ENCODE assay signal across 22 cellular contexts in the genomic region with DNA sequence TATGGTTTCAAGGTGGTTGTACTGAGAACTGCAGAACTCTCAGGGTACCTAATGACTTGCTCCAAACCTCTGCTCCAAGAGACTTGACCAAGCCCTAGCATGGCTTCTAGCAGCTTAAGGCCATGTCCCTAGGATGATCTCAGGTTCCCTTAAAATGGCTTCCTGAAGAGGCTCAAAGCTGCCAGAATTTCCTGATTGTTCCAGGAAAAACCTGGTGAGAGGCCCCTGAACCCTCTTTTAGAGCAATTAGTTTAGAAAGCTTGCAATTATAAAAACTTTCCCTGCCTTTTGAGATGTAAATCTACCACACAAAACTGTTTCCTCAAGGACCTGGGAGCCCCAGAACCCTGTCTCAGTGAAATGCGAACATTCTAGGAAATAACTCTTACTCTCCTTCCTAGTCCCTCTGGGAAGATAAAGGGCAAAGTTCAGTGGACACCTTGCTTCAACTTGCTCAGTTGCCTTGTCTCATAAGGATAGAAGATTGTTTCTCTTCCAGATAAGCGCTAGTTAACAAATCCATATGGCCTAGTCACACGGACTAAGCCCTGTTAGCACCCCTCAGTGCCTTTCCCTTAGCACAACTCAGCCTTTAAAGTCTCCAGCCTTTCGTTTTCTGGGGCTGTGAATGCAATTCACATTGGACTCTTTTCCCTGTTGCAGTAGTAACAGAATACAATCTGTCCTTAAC. TPM values are rescaled to one million over a fixed set of nuclear protein-coding genes. Genes with fewer than 3 reads are reported as not detected.
DNase-seq lines count a peak whose midpoint lies in the region; ATAC-seq and TF ChIP-seq lines count a peak whose summit lies in the region.
"Had no signal": no experiment of that assay in that cellular context is flagged by ENCODE, and none has a peak within 500 bp of the region (broad histone marks: within the 10 kb centered on the region; RNA-seq: fewer than 3 reads in every experiment).

No MANE protein-coding gene starts in this region.

- H3K9me3 Mint-ChIP-seq in CD4-positive, CD25-positive, alpha-beta regulatory T cell = no peaks in the 10 kb centered on the region
- H3K9me3 Mint-ChIP-seq: activated CD4-positive, alpha-beta memory T cell treated with anti-CD3 and anti-CD28 coated beads for 36 hours had no signal

- H3K27me3 Mint-ChIP-seq in CD4-positive, CD25-positive, alpha-beta regulatory T cell = no peaks in the 10 kb centered on the region
- H3K27me3 Mint-ChIP-seq in T-helper 17 cell = no peaks in the 10 kb centered on the region
- H3K27me3 Mint-ChIP-seq: activated CD4-positive, alpha-beta memory T cell treated with anti-CD3 and anti-CD28 coated beads for 36 hours had no signal

- H3K9me3 ChIP-seq in CD4-positive, CD25-positive, alpha-beta regulatory T cell (ENCODE audit: control insufficient read depth in 2 of 2, low read length in 2 of 2) = no peaks in the 10 kb centered on the region
- H3K9me3 ChIP-seq in HUES48 (ENCODE audit: control insufficient read depth, insufficient read depth, low read length) (no peaks in the 10 kb centered on the region), mucosa of descending colon (no peaks in the 10 kb centered on the region), lower lobe of right lung (no peaks in the 10 kb centered on the region), T-helper 17 cell (ENCODE audit: control insufficient read depth, low read length, poor library complexity, severe bottlenecking) (no peaks in the 10 kb centered on the region)
- H3K9me3 ChIP-seq: heart right ventricle, testis had no signal

- no peak for DNase-seq in CD4-positive, CD25-positive, alpha-beta regulatory T cell
- peak; percentile 39 for DNase-seq in dermis blood vessel endothelial cell
- no peak for DNase-seq in mucosa of descending colon
- DNase-seq in pons (ENCODE audit: low spot score) = no peak
- DNase-seq in lower lobe of right lung = no peak
- DNase-seq in T-helper 17 cell = no peak
- DNase-seq: activated CD4-positive, alpha-beta memory T cell treated with anti-CD3 and anti-CD28 coated beads for 36 hours; activated T-cell treated with anti-CD3 and anti-CD28 coated beads for 4 hours; anterior cingulate cortex; cerebellar nuclear complex; DMS79; heart right ventricle; kidney; mesenchymal stem cell; NCI-H1105 treated with DMSO at 0.1 percent for 48 hours; NCI-H524; retina; SIG-M5; testis had no signal

- H3K27ac ChIP-seq in CD4-positive, CD25-positive, alpha-beta regulatory T cell (ENCODE audit: insufficient read depth, low read length, poor library complexity, severe bottlenecking) = no peak overlapping the region
- H3K27ac ChIP-seq in HUES48 (ENCODE audit: low read depth, low read length) (peak overlapping the region; percentile 79), lower lobe of right lung (no peak overlapping the region)
- H3K27ac ChIP-seq: VCaP had no signal

- peak overlapping the region; percentile 2 for H3K4me3 ChIP-seq in CD4-positive, CD25-positive, alpha-beta regulatory T cell (ENCODE audit: low read depth, low read length)
- peak overlapping the region; percentile 44 for H3K4me3 ChIP-seq in HUES48 (ENCODE audit: low read depth, low read length)
- no peak overlapping the region for H3K4me3 ChIP-seq in mucosa of descending colon
- no peak overlapping the region for H3K4me3 ChIP-seq in lower lobe of right lung

- no peaks in the 10 kb centered on the region for H3K36me3 ChIP-seq in CD4-positive, CD25-positive, alpha-beta regulatory T cell (ENCODE audit: control insufficient read depth, insufficient read depth, low read length)
- H3K36me3 ChIP-seq in HUES48 (ENCODE audit: control insufficient read depth, insufficient read depth, low read length) (peaks cover 5% of the 10 kb centered on the region; the same call in 1 of the 2 replicates), mucosa of descending colon (ENCODE audit: low read depth) (no peaks in the 10 kb centered on the region), lower lobe of right lung (no peaks in the 10 kb centered on the region)

- TF ChIP-seq CTCF in mucosa of descending colon (IDR thresholded peaks at IDR 0.05) (no peak), lower lobe of right lung (IDR thresholded peaks at IDR 0.05) (no peak)

- no peak for ATAC-seq in CD4-positive, CD25-positive, alpha-beta regulatory T cell (ENCODE audit: low read depth in 2 of 2)
- ATAC-seq in mucosa of descending colon (peak; percentile 8), HG03442 (IDR thresholded peaks at IDR 0.05; ENCODE audit: unreplicated experiment) (no peak), lower lobe of right lung (no peak), T-helper 17 cell (no peak)
- ATAC-seq: heart right ventricle had no signal

- H3K27ac Mint-ChIP-seq in CD4-positive, CD25-positive, alpha-beta regulatory T cell = peak overlapping the region in 2 of 3 donors; percentile 2 to 4
- no peak overlapping the region for H3K27ac Mint-ChIP-seq in T-helper 17 cell
- H3K27ac Mint-ChIP-seq: activated CD4-positive, alpha-beta memory T cell treated with anti-CD3 and anti-CD28 coated beads for 36 hours had no signal

- no peaks in the 10 kb centered on the region for H3K36me3 Mint-ChIP-seq in CD4-positive, CD25-positive, alpha-beta regulatory T cell
- no peaks in the 10 kb centered on the region for H3K36me3 Mint-ChIP-seq in T-helper 17 cell (ENCODE audit: low read depth)

- intact Hi-C loops in mucosa of descending colon (cut with DNase I, micrococcal nuclease) = no loop called here
- intact Hi-C loops in lower lobe of right lung (cut with DNase I) = no loop called here

- peaks cover 22 to 58% (median 48%) of the 10 kb centered on the region in 4 donors for H3K4me1 Mint-ChIP-seq in CD4-positive, CD25-positive, alpha-beta regulatory T cell
- peaks cover 39% of the 10 kb centered on the region for H3K4me1 Mint-ChIP-seq in T-helper 17 cell

- H3K4me1 ChIP-seq in CD4-positive, CD25-positive, alpha-beta regulatory T cell (ENCODE audit: control insufficient read depth, insufficient read depth, low read length, poor library complexity, severe bottlenecking) = peaks cover 20% of the 10 kb centered on the region
- peaks cover 23% of the 10 kb centered on the region for H3K4me1 ChIP-seq in HUES48 (ENCODE audit: control insufficient read depth, insufficient read depth, low read length)
- H3K4me1 ChIP-seq in mucosa of descending colon (ENCODE audit: low read depth) = peaks cover 50% of the 10 kb centered on the region
- H3K4me1 ChIP-seq in lower lobe of right lung = peaks cover 22% of the 10 kb centered on the region

- no peaks in the 10 kb centered on the region for H3K27me3 ChIP-seq in CD4-positive, CD25-positive, alpha-beta regulatory T cell (ENCODE audit: control insufficient read depth, insufficient read depth, low read length)
- H3K27me3 ChIP-seq in HUES48 (ENCODE audit: control insufficient read depth, insufficient read depth, low read length) (no peaks in the 10 kb centered on the region), lower lobe of right lung (ENCODE audit: low read depth) (no peaks in the 10 kb centered on the region)
- H3K27me3 ChIP-seq: heart right ventricle, testis had no signal

- H3K4me3 Mint-ChIP-seq in CD4-positive, CD25-positive, alpha-beta regulatory T cell = peak overlapping the region in 3 of 4 donors; percentile 11 to 39 (median 16)
- H3K4me3 Mint-ChIP-seq in T-helper 17 cell = no peak overlapping the region

- no peak overlapping the region for H3K9ac ChIP-seq in HUES48 (ENCODE audit: low read depth, low read length)

RNA-seq across cellular contexts. Expression of a gene that starts 2.5 kb away (rescaled TPM):
- 17.0 TPM for total RNA-seq in CD4-positive, CD25-positive, alpha-beta regulatory T cell
- 10 to 100 TPM; 41.8 to 43.2 (median 42.3) TPM for polyA plus RNA-seq in CD4-positive, CD25-positive, alpha-beta regulatory T cell
- total RNA-seq in dermis blood vessel endothelial cell = 19.4 and 36.8 TPM in 2 replicates
- total RNA-seq in mucosa of descending colon = 100 to 1,000 TPM in 2 of 3 donors, 10 to 100 TPM in 1; 70.1 to 139 (median 121) TPM
- total RNA-seq in lower lobe of right lung = 26.1 TPM
- 10 to 100 TPM; 10.7 to 15.2 TPM for total RNA-seq in T-helper 17 cell

Comparison
In these comparisons a context has a peak if more than half of its experiments do, and no peak if none do; other contexts are left out.
1. H3K4me3 ChIP-seq: peak in CD4-positive, CD25-positive, alpha-beta regulatory T cell (single experiment) and HUES48 (single experiment); none in mucosa of descending colon (single experiment) and lower lobe of right lung (single experiment).